ENCODE assay signal across 15 cellular contexts in the genomic region with DNA sequence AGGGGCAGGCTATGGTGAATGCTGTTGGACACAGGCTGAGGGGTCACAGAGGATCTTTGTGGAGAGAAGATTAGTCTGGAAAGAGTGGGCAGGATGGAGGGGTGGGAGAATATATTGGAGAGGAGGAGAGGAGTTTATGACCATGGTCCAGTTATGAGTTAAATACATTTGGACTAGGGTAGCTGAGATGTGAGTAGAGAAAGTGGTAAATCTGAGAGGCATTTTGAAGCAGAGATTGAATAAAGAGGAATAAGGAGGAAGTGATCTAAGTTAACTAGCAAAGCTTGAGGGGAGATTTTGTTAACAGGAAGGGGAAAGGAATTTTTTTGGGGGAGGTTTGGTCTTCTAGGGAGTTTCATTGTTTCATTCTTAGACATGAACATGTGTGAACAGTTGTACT. TPM values are rescaled to one million over a fixed set of nuclear protein-coding genes. Genes with fewer than 3 reads are reported as not detected.
DNase-seq lines count a peak whose midpoint lies in the region; ATAC-seq, FAIRE-seq and TF ChIP-seq lines count a peak whose summit lies in the region.
"Had no signal": no experiment of that assay in that cellular context is flagged by ENCODE, and none has a peak within 500 bp of the region (broad histone marks: within the 10 kb centered on the region; RNA-seq: fewer than 3 reads in every experiment).

No MANE protein-coding gene starts in this region.

- H3K4me3 Mint-ChIP-seq in neural progenitor cell: no peak overlapping the region

- H3K4me2 ChIP-seq in DND-41 (ENCODE audit: insufficient read depth, low read length): peak overlapping the region; percentile 93; the same call in 1 of the 2 replicates
- H3K4me2 ChIP-seq in HCT116 (ENCODE audit: low read length): no peak overlapping the region
- H3K4me2 ChIP-seq in GM12878 (ENCODE audit: control insufficient read depth, insufficient read depth): peak overlapping the region; percentile 80
- H3K4me2 ChIP-seq in neural progenitor cell: no peak overlapping the region

- TF ChIP-seq EP300 in GM12878 (IDR thresholded peaks at IDR 0.05; ENCODE audit: borderline replicate concordance in 1 of 2, control insufficient read depth in 1 of 2, low read depth in 2 of 2, low read length in 2 of 2): no peak

- H3K4me1 Mint-ChIP-seq in neural progenitor cell: no peaks in the 10 kb centered on the region

- FAIRE-seq in GM12878 (lab: Jason Lieb, UNC): no peak

- SMC1A ChIA-PET in GM12878 (lab: Charles Lee; ENCODE audit: uncharacterized antibody, unreplicated experiment): interaction anchor here (0.6 to 3.8 kb wide), 22 partner anchors 8 to 346 kb away, joined by 3 to 22 read pairs (median 4); partner anchors contain the start of genes CCDC83, HIKESHI and PICALM

- in situ Hi-C loops in GM12878 (cut with MboI): no loop called here
- in situ Hi-C loops in ACHN (cut with HindIII; ENCODE audit: low pct_ligation_motif_present, low pct_unique_long_range_greater_than_20kb, low sequenced_read_pairs): no loop called here

- H3K27me3 Mint-ChIP-seq in neural progenitor cell (ENCODE audit: insufficient read depth, low read depth): no peaks in the 10 kb centered on the region

- H3K27ac Mint-ChIP-seq in neural progenitor cell: no peak overlapping the region

- no peaks in the 10 kb centered on the region for H3K9me2 ChIP-seq in HCT116 (ENCODE audit: insufficient read depth)

- CTCF ChIA-PET in HCT116 (lab: Charles Lee) (interaction anchor here (2.0 to 2.1 kb wide), 2 partner anchors 8 to 346 kb away, joined by 5 to 16 read pairs; partner anchors contain the start of gene CCDC83), GM12878 (lab: Yijun Ruan, JAX) (interaction anchor here (0.7 to 3.7 kb wide), 15 partner anchors 8 to 347 kb away, joined by 3 to 29 read pairs (median 4); partner anchors contain the start of gene CCDC83)

- H2AFZ ChIP-seq in DND-41 (ENCODE audit: low read depth, low read length): peak overlapping the region; percentile 93
- H2AFZ ChIP-seq in HCT116 (ENCODE audit: low read depth, low read length, poor library complexity, severe bottlenecking): peak overlapping the region; percentile 100
- H2AFZ ChIP-seq in GM12878 (ENCODE audit: control insufficient read depth, low read depth, low read length): peak overlapping the region; percentile 24; the same call in 1 of the 2 replicates
- no peak overlapping the region for H2AFZ ChIP-seq in neural progenitor cell (replicated peaks)

- no peak for TF ChIP-seq CTCF in DND-41 (IDR thresholded peaks at IDR 0.05; ENCODE audit: borderline replicate concordance, extremely low read depth, low read length, poor library complexity, severe bottlenecking)
- TF ChIP-seq CTCF in HCT116 (IDR thresholded peaks at IDR 0.05 in 2 of 3, conservative IDR thresholded peaks at IDR 0.05 in 1 of 3; ENCODE audit: borderline replicate concordance in 1 of 3, insufficient read depth in 1 of 3, low read depth in 2 of 3, low read length in 2 of 3): no peak
- no peak for TF ChIP-seq CTCF in GM12878 (IDR thresholded peaks at IDR 0.05 in 2 of 3, conservative IDR thresholded peaks at IDR 0.05 in 1 of 3; ENCODE audit: control insufficient read depth in 2 of 3, extremely low read depth in 1 of 3, insufficient read depth in 1 of 3, low read depth in 3 of 3, low read length in 3 of 3)
- TF ChIP-seq CTCF in neural progenitor cell (IDR thresholded peaks at IDR 0.05): no peak

- H3K4me1 ChIP-seq in DND-41 (ENCODE audit: insufficient read depth, low read length): peaks cover 17% of the 10 kb centered on the region
- H3K4me1 ChIP-seq in HCT116 (ENCODE audit: control insufficient read depth in 1 of 2, insufficient read depth in 2 of 2, low read length in 2 of 2): peaks cover 0 to 17% of the 10 kb centered on the region in 2 experiments; a peak in 2 of 4 replicates
- peaks cover 15% of the 10 kb centered on the region for H3K4me1 ChIP-seq in GM12878 (ENCODE audit: control insufficient read depth, insufficient read depth, low read length)
- H3K4me1 ChIP-seq in neural progenitor cell: peaks cover 3% of the 10 kb centered on the region
- H3K4me1 ChIP-seq: SJSA1 had no signal

- H4K20me1 ChIP-seq in DND-41 (ENCODE audit: insufficient read depth, low read length) (no peaks in the 10 kb centered on the region), HCT116 (ENCODE audit: insufficient read depth) (no peaks in the 10 kb centered on the region), GM12878 (ENCODE audit: control insufficient read depth, insufficient read depth) (no peaks in the 10 kb centered on the region), neural progenitor cell (ENCODE audit: low read depth) (no peaks in the 10 kb centered on the region)

- no peak for TF ChIP-seq RAD21 in HCT116 (IDR thresholded peaks at IDR 0.05; ENCODE audit: low read depth)
- no peak for TF ChIP-seq RAD21 in GM12878 (IDR thresholded peaks at IDR 0.05; ENCODE audit: insufficient read depth, low read depth, low read length)

- no peak overlapping the region for H3K4me3 ChIP-seq in DND-41 (ENCODE audit: low read depth in 1 of 2, low read length in 2 of 2)
- H3K4me3 ChIP-seq in HCT116 (replicated peaks in 1 of 2; ENCODE audit: low read depth in 1 of 2, low read length in 2 of 2): no peak overlapping the region
- no peak overlapping the region for H3K4me3 ChIP-seq in GM12878
- no peak overlapping the region for H3K4me3 ChIP-seq in neural progenitor cell
- H3K4me3 ChIP-seq: SJSA1 had no signal

- H3K27me3 ChIP-seq in DND-41 (ENCODE audit: insufficient read depth, low read length, poor library complexity): peaks cover 2% of the 10 kb centered on the region
- no peaks in the 10 kb centered on the region for H3K27me3 ChIP-seq in HCT116 (ENCODE audit: insufficient read depth, low read length)
- H3K27me3 ChIP-seq in GM12878 (replicated peaks in 1 of 2; ENCODE audit: control insufficient read depth in 2 of 2, insufficient read depth in 2 of 2, low read length in 1 of 2): no peaks in the 10 kb centered on the region
- H3K27me3 ChIP-seq in neural progenitor cell: peaks cover 33% of the 10 kb centered on the region
- H3K27me3 ChIP-seq: SJSA1 had no signal

- intact Hi-C loops in HCT116 (cut with micrococcal nuclease): no loop called here
- intact Hi-C loops in GM12878 (cut with micrococcal nuclease; ENCODE audit: unreplicated experiment): no loop called here

- H3K9me3 Mint-ChIP-seq in neural progenitor cell: peaks cover 1% of the 10 kb centered on the region

- no peaks in the 10 kb centered on the region for H3K79me2 ChIP-seq in DND-41 (ENCODE audit: insufficient read depth, low read length)
- no peaks in the 10 kb centered on the region for H3K79me2 ChIP-seq in HCT116 (ENCODE audit: insufficient read depth, low read length)
- no peaks in the 10 kb centered on the region for H3K79me2 ChIP-seq in GM12878 (ENCODE audit: control insufficient read depth, insufficient read depth, low read length)
- H3K79me2 ChIP-seq in neural progenitor cell (ENCODE audit: low read depth): no peaks in the 10 kb centered on the region

- H3K9ac ChIP-seq in DND-41 (ENCODE audit: low read depth, low read length): no peak overlapping the region
- H3K9ac ChIP-seq in HCT116 (ENCODE audit: low read length): no peak overlapping the region
- H3K9ac ChIP-seq in GM12878 (ENCODE audit: control insufficient read depth, insufficient read depth, low read length): no peak overlapping the region; the same call in 1 of the 2 replicates
- H3K9ac ChIP-seq in neural progenitor cell: no peak overlapping the region

- H3K36me3 Mint-ChIP-seq in neural progenitor cell: no peaks in the 10 kb centered on the region

- no peak for ATAC-seq in DND-41 (ENCODE audit: insufficient read depth, low read depth)
- ATAC-seq in HCT116: no peak
- peak; percentile 11 for ATAC-seq in GM12878
- ATAC-seq in HG03378 (IDR thresholded peaks at IDR 0.05; ENCODE audit: unreplicated experiment): no peak
- ATAC-seq in GM18873 (IDR thresholded peaks at IDR 0.05; ENCODE audit: low FRiP score, unreplicated experiment): no peak

- H3K27ac ChIP-seq in DND-41 (ENCODE audit: low read length) (no peak overlapping the region), HCT116 (ENCODE audit: low read depth, low read length) (no peak overlapping the region), GM12878 (ENCODE audit: control insufficient read depth, insufficient read depth) (peak overlapping the region; percentile 82; the same call in 1 of the 2 replicates), neural progenitor cell (no peak overlapping the region)
- H3K27ac ChIP-seq: SJSA1 had no signal

- RAD21 ChIA-PET in HCT116 (lab: Charles Lee; ENCODE audit: low non-redundant PET in 1 of 2, low total read pairs in 2 of 2, uncharacterized antibody in 2 of 2, unreplicated experiment in 2 of 2) (no interaction called here), GM12878 (lab: Charles Lee; ENCODE audit: unreplicated experiment) (interaction anchor here (0.9 to 8.2 kb wide), 12 partner anchors 8 to 159 kb away, joined by 3 to 64 read pairs (median 5); partner anchors contain the start of gene PICALM)

- no peak for DNase-seq in DND-41
- no peak for DNase-seq in HCT116 (ENCODE audit: low read depth, low spot score)
- no peak for DNase-seq in GM12878 (ENCODE audit: low read depth, low spot score)
- DNase-seq in retina: peak; percentile 6
- DNase-seq in neural progenitor cell (ENCODE audit: low spot score): no peak
- DNase-seq in ACHN: no peak
- DNase-seq: C1 segment of cervical spinal cord, Caco-2, GOT3, NCI-H187 treated with DMSO at 0.1 percent for 48 hours, NCI-H2171 treated with DMSO at 0.1 percent for 48 hours, NCI-H510A had no signal

- BruUV-seq in HCT116 (replicated peaks; lab: Mats Ljungman, UMichigan): no TSS peak
- BruUV-seq in GM12878 (replicated peaks; lab: Mats Ljungman, UMichigan): no TSS peak

- POLR2A ChIA-PET in HCT116 (lab: Charles Lee) (interaction anchor here (1.6 kb wide), 1 partner anchor 8 kb away, joined by 4 read pairs; no protein-coding TSS in a partner anchor), GM12878 (lab: Charles Lee) (interaction anchor here (0.7 to 2.2 kb wide), 8 partner anchors 8 to 240 kb away, joined by 3 to 10 read pairs (median 3); no protein-coding TSS in a partner anchor)

- H3K9me3 ChIP-seq in DND-41 (ENCODE audit: insufficient read depth, low read length, severe bottlenecking) (no peaks in the 10 kb centered on the region), HCT116 (ENCODE audit: control insufficient read depth in 1 of 2, insufficient read depth in 1 of 2, low read depth in 1 of 2, low read length in 2 of 2) (no peaks in the 10 kb centered on the region), GM12878 (replicated peaks; ENCODE audit: control insufficient read depth, insufficient read depth, low read length) (no peaks in the 10 kb centered on the region), neural progenitor cell (ENCODE audit: low read depth) (no peaks in the 10 kb centered on the region)
- H3K9me3 ChIP-seq: SJSA1 had no signal

- H3F3A ChIP-seq in neural progenitor cell (ENCODE audit: low read depth): no peaks in the 10 kb centered on the region

- H3K36me3 ChIP-seq in DND-41 (ENCODE audit: insufficient read depth, low read length) (no peaks in the 10 kb centered on the region), HCT116 (ENCODE audit: control insufficient read depth in 1 of 2, insufficient read depth in 2 of 2, low read length in 2 of 2) (no peaks in the 10 kb centered on the region), GM12878 (ENCODE audit: control insufficient read depth in 2 of 2, insufficient read depth in 2 of 2, low read length in 1 of 2) (no peaks in the 10 kb centered on the region), neural progenitor cell (no peaks in the 10 kb centered on the region)
- H3K36me3 ChIP-seq: SJSA1 had no signal

- TF ChIP-seq POLR2A in HCT116 (IDR thresholded peaks at IDR 0.05; ENCODE audit: borderline replicate concordance, extremely low read depth, insufficient read depth, insufficient read length) (no peak), GM12878 (IDR thresholded peaks at IDR 0.05; ENCODE audit: low read depth, low read length) (no peak)

RNA-seq across cellular contexts. Expression of gene EED, which starts 43.2 kb away (rescaled TPM):
- total RNA-seq in HCT116 (2021; ENCODE audit: unreplicated experiment): 25.2 TPM
- 18.8 and 19.2 TPM in 2 replicates for polyA plus RNA-seq in HCT116 (2012)
- 146 and 159 TPM in 2 replicates for total RNA-seq in GM12878 (2013; cell fraction: nucleolus; rRNA removed)
- total RNA-seq in GM12878 (2014; rRNA removed): 41.5 and 53.4 TPM in 2 replicates
- 58.8 and 60.4 TPM in 2 replicates for total RNA-seq in GM12878 (2014; rRNA removed; fragmentation: Illumina TruSeq; extraction: Trizol)
- 46.3 and 53.1 TPM in 2 replicates for total RNA-seq in GM12878 (2021)
- 39.3 TPM for polyA plus RNA-seq in GM12878 (2011; ENCODE audit: low read depth)
- 85.6 and 113 TPM in 2 replicates for polyA plus RNA-seq in GM12878 (2011; rRNA removed)
- polyA plus RNA-seq in GM12878 (2011; cell fraction: cytosol; rRNA removed): 25.9 and 27.1 TPM in 2 replicates
- polyA plus RNA-seq in GM12878 (2011; cell fraction: nucleus; rRNA removed): 50.5 and 65.2 TPM in 2 replicates
- 57.2 and 62.0 TPM in 2 replicates for polyA plus RNA-seq in GM12878 (2012)
- 51.1 and 61.8 TPM in 2 replicates for polyA plus RNA-seq in GM12878 (2014; fragmentation: Illumina TruSeq; extraction: Trizol)
- 100 to 1,000 TPM; 101 to 140 TPM for polyA plus RNA-seq in GM12878 (2014; fragmentation: Nextera tagmentation; extraction: Ambion mirVana)
- 41.4 and 49.5 TPM in 2 replicates for polyA plus RNA-seq in GM12878 (2014; rRNA removed)
- polyA plus RNA-seq in GM12878 (2016; fragmentation: Nextera tagmentation; extraction: Ambion mirVana): 100 to 1,000 TPM in 1 of 2 experiments, 10 to 100 TPM in 1; 95.1 to 105 TPM
- 34.6 and 51.6 TPM in 2 replicates for polyA minus RNA-seq in GM12878 (2011; rRNA and poly(A)+ RNA removed)
- polyA minus RNA-seq in GM12878 (2011; cell fraction: cytosol; rRNA and poly(A)+ RNA removed): 17.0 and 27.9 TPM in 2 replicates
- 42.0 and 76.3 TPM in 2 replicates for polyA minus RNA-seq in GM12878 (2011; cell fraction: nucleus; rRNA and poly(A)+ RNA removed)
- 44.2 and 64.9 TPM in 2 replicates for total RNA-seq in neural progenitor cell (ENCODE audit: low replicate concordance)

Comparison
In these comparisons a context has a peak if more than half of its experiments do, and no peak if none do; other contexts are left out.
1. H3K4me2 ChIP-seq: peak in DND-41 (single experiment) and GM12878 (single experiment); none in HCT116 (single experiment) and neural progenitor cell (single experiment).